ENCODE assay signal across 10 cellular contexts in the genomic region with DNA sequence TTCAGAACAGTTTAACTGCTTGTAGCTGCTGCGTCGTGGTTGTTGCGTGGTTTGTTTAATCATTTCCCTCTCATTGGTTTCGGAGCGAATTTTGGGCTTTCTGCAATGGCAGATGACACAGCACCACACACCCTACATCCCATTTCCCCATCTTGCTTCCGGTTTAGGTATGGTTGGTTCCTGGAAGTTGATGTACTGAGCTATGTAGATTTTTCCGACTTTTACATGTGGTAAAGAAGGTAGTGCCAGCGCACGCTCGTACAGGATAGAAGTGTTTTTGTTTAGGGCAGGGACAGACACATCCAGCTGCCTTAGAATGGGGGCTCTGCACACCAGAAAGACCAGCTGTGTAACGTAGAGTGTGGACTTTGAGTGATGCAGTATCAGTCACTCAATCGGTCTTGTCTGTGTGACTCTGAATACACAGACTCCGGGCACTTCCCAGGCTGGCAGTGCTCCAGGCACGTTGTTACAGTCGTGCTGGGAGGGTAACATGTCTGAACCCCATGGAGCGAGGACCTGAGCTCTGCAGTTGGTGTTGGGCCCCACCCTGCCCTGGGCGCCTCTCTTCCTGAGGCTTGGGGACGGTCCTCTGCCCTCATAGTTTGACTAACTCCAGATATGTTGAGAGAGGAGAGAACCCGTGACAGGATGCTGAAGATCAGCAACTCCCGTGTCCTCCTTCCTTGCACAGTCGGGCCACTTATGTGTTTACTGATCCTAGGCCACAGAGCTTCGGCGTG.
DNase-seq lines count a peak whose midpoint lies in the region; ATAC-seq and TF ChIP-seq lines count a peak whose summit lies in the region.
"Had no signal": no experiment of that assay in that cellular context is flagged by ENCODE, and none has a peak within 500 bp of the region (broad histone marks: within the 10 kb centered on the region; RNA-seq: fewer than 3 reads in every experiment).

No MANE protein-coding gene starts in this region.

- peaks cover 56% of the 10 kb centered on the region for H3K4me1 Mint-ChIP-seq in T-helper 1 cell treated with Interleukin-12 subunit alpha and Interleukin-12 subunit beta and Interleukin-4 antibody, amounts not matched to agents 30 μg/mL and 1 μg/mL, for 36 hours (ENCODE audit: low read depth)
- H3K4me1 Mint-ChIP-seq in glutamatergic neuron (ENCODE audit: low read depth, unreplicated experiment), result peaks cover 11% of the 10 kb centered on the region

- H3K4me3 ChIP-seq in upper lobe of right lung, result no peak overlapping the region

- ATAC-seq in upper lobe of right lung, result peak; percentile 27
- no peak for ATAC-seq in HG03521 (IDR thresholded peaks at IDR 0.05; ENCODE audit: unreplicated experiment)

- no peaks in the 10 kb centered on the region for H3K27me3 ChIP-seq in upper lobe of right lung

- H3K27ac Mint-ChIP-seq in T-helper 1 cell treated with Interleukin-12 subunit alpha and Interleukin-12 subunit beta and Interleukin-4 antibody, amounts not matched to agents 30 μg/mL and 1 μg/mL, for 36 hours, result peak overlapping the region; percentile 88
- H3K27ac Mint-ChIP-seq in glutamatergic neuron (ENCODE audit: unreplicated experiment), result no peak overlapping the region

- in situ Hi-C loops in G401 (cut with HindIII; ENCODE audit: low sequenced_read_pairs), result no loop called here

- H3K27me3 Mint-ChIP-seq in T-helper 1 cell treated with Interleukin-12 subunit alpha and Interleukin-12 subunit beta and Interleukin-4 antibody, amounts not matched to agents 30 μg/mL and 1 μg/mL, for 36 hours (ENCODE audit: low read depth), result no peaks in the 10 kb centered on the region
- H3K27me3 Mint-ChIP-seq in glutamatergic neuron (ENCODE audit: unreplicated experiment), result peaks cover 7% of the 10 kb centered on the region

- H3K36me3 ChIP-seq in upper lobe of right lung, result peaks cover 6% of the 10 kb centered on the region

- no peaks in the 10 kb centered on the region for H3K9me3 Mint-ChIP-seq in T-helper 1 cell treated with Interleukin-12 subunit alpha and Interleukin-12 subunit beta and Interleukin-4 antibody, amounts not matched to agents 30 μg/mL and 1 μg/mL, for 36 hours
- H3K9me3 Mint-ChIP-seq in glutamatergic neuron (ENCODE audit: unreplicated experiment), result peaks cover 6% of the 10 kb centered on the region

- peak; percentile 60 for DNase-seq in activated effector memory CD4-positive, alpha-beta T cell treated with anti-CD3 and anti-CD28 coated beads, Interleukin-2, amount 50 U/mL, for 16 hours
- no peak for DNase-seq in activated effector memory CD4-positive, alpha-beta T cell treated with Interleukin-2 at 50 U/mL for 16 hours
- DNase-seq in foreskin melanocyte, result peak; percentile 12
- peak; percentile 59 for DNase-seq in upper lobe of right lung
- no peak for DNase-seq in G401 (ENCODE audit: low spot score)
- DNase-seq in glutamatergic neuron, result no peak
- DNase-seq: mesenchymal stem cell, NCI-H1048 had no signal

- no peaks in the 10 kb centered on the region for H3K4me1 ChIP-seq in upper lobe of right lung

- no peak for TF ChIP-seq CTCF in upper lobe of right lung (IDR thresholded peaks at IDR 0.05)
- TF ChIP-seq CTCF in glutamatergic neuron (IDR thresholded peaks at IDR 0.05; ENCODE audit: partially characterized antibody, unreplicated experiment), result no peak

- H3K36me3 Mint-ChIP-seq in T-helper 1 cell treated with Interleukin-12 subunit alpha and Interleukin-12 subunit beta and Interleukin-4 antibody, amounts not matched to agents 30 μg/mL and 1 μg/mL, for 36 hours (ENCODE audit: low read depth), result peaks cover 38% of the 10 kb centered on the region
- no peaks in the 10 kb centered on the region for H3K36me3 Mint-ChIP-seq in glutamatergic neuron (ENCODE audit: unreplicated experiment)

- H3K9me3 ChIP-seq in upper lobe of right lung, result no peaks in the 10 kb centered on the region

- peak overlapping the region; percentile 12 for H3K4me3 Mint-ChIP-seq in T-helper 1 cell treated with Interleukin-12 subunit alpha and Interleukin-12 subunit beta and Interleukin-4 antibody, amounts not matched to agents 30 μg/mL and 1 μg/mL, for 36 hours
- H3K4me3 Mint-ChIP-seq in glutamatergic neuron (ENCODE audit: unreplicated experiment), result no peak overlapping the region

- intact Hi-C loops in upper lobe of right lung (cut with DNase I), result no loop called here

- H3K27ac ChIP-seq in upper lobe of right lung, result peak overlapping the region; percentile 1

Comparison
In these comparisons a context has a peak if more than half of its experiments do, and no peak if none do; other contexts are left out.
1. DNase-seq: peak in activated effector memory CD4-positive, alpha-beta T cell treated with anti-CD3 and anti-CD28 coated beads, Interleukin-2, amount 50 U/mL, for 16 hours (single experiment), foreskin melanocyte (single experiment) and upper lobe of right lung (single experiment); none in activated effector memory CD4-positive, alpha-beta T cell treated with Interleukin-2 at 50 U/mL for 16 hours (single experiment), G401 (single experiment) and glutamatergic neuron (single experiment).